30 cellular contexts compared by ENCODE assay signal in the genomic region with DNA sequence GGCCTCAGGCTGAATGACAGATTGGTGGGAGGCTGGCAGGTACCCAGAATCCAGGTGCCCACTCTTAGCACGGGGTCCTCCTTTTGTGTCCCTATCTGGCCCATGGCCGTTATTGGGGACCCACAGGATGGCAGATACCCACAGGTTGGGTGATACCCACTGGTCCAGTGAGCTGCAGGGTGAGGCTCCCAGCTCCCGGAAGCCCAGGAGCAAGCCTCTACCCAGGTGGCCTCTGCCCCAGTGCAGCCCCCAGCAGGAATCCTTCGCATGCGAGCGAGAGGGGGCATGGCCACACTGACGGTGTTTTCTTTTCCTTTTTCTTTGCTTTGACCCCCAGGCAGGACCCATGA.
"Had no signal": no experiment of that assay in that cellular context is flagged by ENCODE, and none has a peak within 500 bp of the region (broad histone marks: within the 10 kb centered on the region; RNA-seq: fewer than 3 reads in every experiment).

No MANE protein-coding gene starts in this region.

- H3K4me3 Mint-ChIP-seq: activated B cell treated with CpG ODN at 0.5 μM for 24 hours; activated T-cell treated with anti-CD3 and anti-CD28 coated beads, Interleukin-2, amount 50 U/mL, for 4 hours; activated T-helper 17 cell treated with anti-CD3 and anti-CD28 coated beads, Interleukin-2, amount 50 U/mL, for 72 hours; naive B cell; stimulated activated naive B cell treated with anti-CD40 and anti-IgM and Interleukin-4, amounts not matched to agents 10 μg/mL and 1 μg/mL and 100 μg/mL, for 72 hours; T-helper 2 cell treated with Interferon-gamma antibody and Interleukin-4, amounts not matched to agents 5 μg/mL and 100 μg/mL, for 36 hours had no signal

- H3K4me2 ChIP-seq: smooth muscle cell had no signal

- H3K9me3 ChIP-seq: heart left ventricle, right atrium auricular region, stomach, tibial nerve, uterus had no signal

- H3K4me1 Mint-ChIP-seq: activated B cell treated with CpG ODN at 0.5 μM for 24 hours; activated T-helper 17 cell treated with anti-CD3 and anti-CD28 coated beads, Interleukin-2, amount 50 U/mL, for 72 hours; naive B cell; stimulated activated naive B cell treated with anti-CD40 and anti-IgM and Interleukin-4, amounts not matched to agents 10 μg/mL and 1 μg/mL and 100 μg/mL, for 72 hours had no signal

- H3K27me3 ChIP-seq: brain microvascular endothelial cell, heart left ventricle, right atrium auricular region, stomach, tibial nerve, uterus had no signal

- H3K4me1 ChIP-seq: heart left ventricle, right atrium auricular region, stomach, tibial nerve, uterus had no signal

- H3K27ac ChIP-seq: brain microvascular endothelial cell, heart left ventricle, right atrium auricular region, stomach, tibial nerve, uterus had no signal

- DNase-seq: activated B cell treated with CpG ODN at 0.5 μM for 24 hours; activated CD4-positive, alpha-beta T cell treated with anti-CD3 and anti-CD28 coated beads for 48 hours; activated CD4-positive, alpha-beta T cell treated with anti-CD3 and anti-CD28 coated beads, Interleukin-2, amount 50 U/mL, for 48 hours; activated CD8-positive, alpha-beta memory T cell treated with anti-CD3 and anti-CD28 coated beads, Interleukin-2, amount 50 U/mL, for 4 hours; activated gamma-delta T cell treated with Interleukin-2 at 50 U/mL for 16 hours; activated naive CD4-positive, alpha-beta T cell treated with anti-CD3 and anti-CD28 coated beads, Interleukin-2, amount 50 U/mL, for 16 hours; activated T-cell treated with anti-CD3 and anti-CD28 coated beads, Interleukin-2, amount 50 U/mL, for 4 hours; amniotic stem cell; brain microvascular endothelial cell; cortex of kidney; foreskin fibroblast; heart left ventricle; hypothalamus; left ventricle myocardium superior; mammary epithelial cell; naive B cell; occipital lobe; stimulated activated CD4-positive, alpha-beta T cell treated with anti-CD3 and anti-CD28 coated beads, Interleukin-15, amount 100 ng/mL, for 24 hours; stimulated activated CD4-positive, alpha-beta T cell treated with anti-CD3 and anti-CD28 coated beads, Interleukin-2, amount 100 ng/mL, for 24 hours; stimulated activated naive B cell treated with anti-CD40 and anti-IgM and Interleukin-4, amounts not matched to agents 10 μg/mL and 1 μg/mL and 100 μg/mL, for 72 hours; stomach; T-helper 1 cell; uterus had no signal

- H3K27ac Mint-ChIP-seq: activated B cell treated with CpG ODN at 0.5 μM for 24 hours; activated T-helper 17 cell treated with anti-CD3 and anti-CD28 coated beads, Interleukin-2, amount 50 U/mL, for 72 hours; naive B cell; T-helper 2 cell treated with Interferon-gamma antibody and Interleukin-4, amounts not matched to agents 5 μg/mL and 100 μg/mL, for 36 hours had no signal

- ATAC-seq: activated T-cell treated with anti-CD3 and anti-CD28 coated beads, Interleukin-2, amount 50 U/mL, for 4 hours; activated T-helper 17 cell treated with anti-CD3 and anti-CD28 coated beads, Interleukin-2, amount 50 U/mL, for 72 hours; esophagus mucosa; heart left ventricle; left ventricle myocardium superior; stimulated activated naive B cell treated with anti-CD40 and anti-IgM and Interleukin-4, amounts not matched to agents 10 μg/mL and 1 μg/mL and 100 μg/mL, for 72 hours had no signal

- H3K27me3 Mint-ChIP-seq: activated B cell treated with CpG ODN at 0.5 μM for 24 hours; naive B cell; stimulated activated naive B cell treated with anti-CD40 and anti-IgM and Interleukin-4, amounts not matched to agents 10 μg/mL and 1 μg/mL and 100 μg/mL, for 72 hours had no signal

- H3K36me3 Mint-ChIP-seq: naive B cell; stimulated activated naive B cell treated with anti-CD40 and anti-IgM and Interleukin-4, amounts not matched to agents 10 μg/mL and 1 μg/mL and 100 μg/mL, for 72 hours had no signal

- H3K9me3 Mint-ChIP-seq: activated B cell treated with CpG ODN at 0.5 μM for 24 hours; activated T-cell treated with anti-CD3 and anti-CD28 coated beads, Interleukin-2, amount 50 U/mL, for 4 hours; activated T-helper 17 cell treated with anti-CD3 and anti-CD28 coated beads, Interleukin-2, amount 50 U/mL, for 72 hours; stimulated activated naive B cell treated with anti-CD40 and anti-IgM and Interleukin-4, amounts not matched to agents 10 μg/mL and 1 μg/mL and 100 μg/mL, for 72 hours; T-helper 2 cell treated with Interferon-gamma antibody and Interleukin-4, amounts not matched to agents 5 μg/mL and 100 μg/mL, for 36 hours had no signal

- H3K36me3 ChIP-seq: brain microvascular endothelial cell, heart left ventricle, right atrium auricular region, stomach, uterus had no signal

- H3K4me3 ChIP-seq: heart left ventricle, right atrium auricular region, smooth muscle cell, stomach, tibial nerve, uterus had no signal

- FAIRE-seq: astrocyte had no signal
